Comparison of ENCODE assay signal across 8 cellular contexts in genomic region chr17:38456031-38456815, GRCh38. TPM values are rescaled to one million over a fixed set of nuclear protein-coding genes. Genes with fewer than 3 reads are reported as not detected.
DNase-seq lines count a peak whose midpoint lies in the region; ATAC-seq and TF ChIP-seq lines count a peak whose summit lies in the region.
"Had no signal": no experiment of that assay in that cellular context is flagged by ENCODE, and none has a peak within 500 bp of the region (broad histone marks: within the 10 kb centered on the region; RNA-seq: fewer than 3 reads in every experiment).

No MANE protein-coding gene starts in this region.

- peak overlapping the region; percentile 51; the same call in 1 of the 3 replicates for H3K4me3 Mint-ChIP-seq in GM23338
- H3K4me3 Mint-ChIP-seq: activated CD4-positive, alpha-beta memory T cell treated with anti-CD3 and anti-CD28 coated beads for 36 hours had no signal

- DNase-seq in GM23338 (ENCODE audit: low spot score), result no peak
- no peak for DNase-seq in Panc1 (ENCODE audit: low read depth, low spot score)
- peak; percentile 51 for DNase-seq in fibroblast of pulmonary artery (ENCODE audit: low read depth)
- no peak for DNase-seq in activated gamma-delta T cell treated with Interleukin-2 at 50 U/mL for 16 hours
- DNase-seq in SKM-1 (lab: John Stamatoyannopoulos, UW; ENCODE audit: unreplicated experiment), result no peak
- DNase-seq: activated CD4-positive, alpha-beta memory T cell treated with anti-CD3 and anti-CD28 coated beads for 36 hours had no signal

- POLR2A ChIA-PET in Panc1 (lab: Charles Lee), result no interaction called here

- peak overlapping the region; percentile 81 for H3K27ac Mint-ChIP-seq in GM23338
- H3K27ac Mint-ChIP-seq: activated CD4-positive, alpha-beta memory T cell treated with anti-CD3 and anti-CD28 coated beads for 36 hours had no signal

- ATAC-seq in GM23338 (no peak), Panc1 (no peak), GM21529 (IDR thresholded peaks at IDR 0.05; ENCODE audit: unreplicated experiment) (no peak)

- peak overlapping the region; percentile 18 for H3K9ac ChIP-seq in skeletal muscle satellite cell (ENCODE audit: low read depth, low read length)

- peaks cover 28% of the 10 kb centered on the region for H3K36me3 Mint-ChIP-seq in GM23338 (ENCODE audit: low read depth)
- H3K36me3 Mint-ChIP-seq: activated CD4-positive, alpha-beta memory T cell treated with anti-CD3 and anti-CD28 coated beads for 36 hours had no signal

- H3K27ac ChIP-seq in GM23338 (ENCODE audit: low read depth) (peak overlapping the region; percentile 97), Panc1 (ENCODE audit: low read length) (0 out of 2 replicates have a peak overlapping the region, but pooled peaks have one; percentile 39)

- no peaks in the 10 kb centered on the region for H3K27me3 ChIP-seq in GM23338 (ENCODE audit: insufficient read depth)
- H3K27me3 ChIP-seq in Panc1 (ENCODE audit: control insufficient read depth, insufficient read depth, low read length), result no peaks in the 10 kb centered on the region
- H3K27me3 ChIP-seq in skeletal muscle satellite cell (ENCODE audit: control insufficient read depth, insufficient read depth, low read length), result no peaks in the 10 kb centered on the region

- peaks cover 40% of the 10 kb centered on the region for H3K27me3 Mint-ChIP-seq in GM23338 (ENCODE audit: insufficient read depth, low read depth, poor library complexity)

- H3K4me3 ChIP-seq in GM23338 (peak overlapping the region; percentile 69), Panc1 (ENCODE audit: low read depth in 2 of 2, low read length in 2 of 2) (no peak overlapping the region), fibroblast of pulmonary artery (replicated peaks; ENCODE audit: low read depth, low read length) (peak overlapping the region; percentile 74), skeletal muscle satellite cell (ENCODE audit: low read length) (no peak overlapping the region)

- intact Hi-C loops in Panc1 (cut with micrococcal nuclease; ENCODE audit: unreplicated experiment), result no loop called here

- peaks cover 28% of the 10 kb centered on the region for H3F3A ChIP-seq in GM23338 (replicated peaks; ENCODE audit: low read depth)

- H3K4me1 ChIP-seq in GM23338 (ENCODE audit: insufficient read depth), result peaks cover 43% of the 10 kb centered on the region
- H3K4me1 ChIP-seq in Panc1 (ENCODE audit: control insufficient read depth, insufficient read depth, low read length), result peaks cover 33% of the 10 kb centered on the region
- peaks cover 50% of the 10 kb centered on the region for H3K4me1 ChIP-seq in skeletal muscle satellite cell (ENCODE audit: control insufficient read depth, insufficient read depth, low read length)

- H2AFZ ChIP-seq in GM23338, result no peak overlapping the region

- H3K4me2 ChIP-seq in GM23338, result peak overlapping the region; percentile 85
- peak overlapping the region; percentile 93 for H3K4me2 ChIP-seq in skeletal muscle satellite cell (ENCODE audit: low read length)

- no TSS peak for BruUV-seq in Panc1 (replicated peaks; lab: Mats Ljungman, UMichigan)

- peaks cover 62% of the 10 kb centered on the region for H3K79me2 ChIP-seq in GM23338 (replicated peaks; ENCODE audit: insufficient read depth)

- H3K36me3 ChIP-seq in GM23338 (ENCODE audit: insufficient read depth) (peaks cover 3% of the 10 kb centered on the region; the same call in 1 of the 2 replicates), Panc1 (ENCODE audit: control insufficient read depth, insufficient read depth, low read length) (no peaks in the 10 kb centered on the region), skeletal muscle satellite cell (ENCODE audit: insufficient read depth, low read length) (peaks cover 35% of the 10 kb centered on the region)

- H3K9me3 ChIP-seq in Panc1 (ENCODE audit: control insufficient read depth, insufficient read depth, low read depth, low read length) (no peaks in the 10 kb centered on the region), skeletal muscle satellite cell (replicated peaks; ENCODE audit: low read length) (no peaks in the 10 kb centered on the region)

- H3K9me3 Mint-ChIP-seq in GM23338, result peaks cover 3% of the 10 kb centered on the region
- H3K9me3 Mint-ChIP-seq: activated CD4-positive, alpha-beta memory T cell treated with anti-CD3 and anti-CD28 coated beads for 36 hours had no signal

- CTCF ChIA-PET in Panc1 (lab: Charles Lee), result interaction anchor here (0.8 kb wide), 1 partner anchor 13 kb away, joined by 8 read pairs; no protein-coding TSS in a partner anchor

- no peaks in the 10 kb centered on the region for H3K9me2 ChIP-seq in GM23338 (ENCODE audit: insufficient read depth)

- H4K20me1 ChIP-seq in GM23338 (replicated peaks; ENCODE audit: insufficient read depth), result peaks cover 3% of the 10 kb centered on the region; the same call in 1 of the 2 replicates

- TF ChIP-seq CTCF in GM23338 (conservative IDR thresholded peaks at IDR 0.05; ENCODE audit: low read depth in 2 of 2) (peak; percentile 17 to 28; a peak in 3 of 4 replicates), Panc1 (IDR thresholded peaks at IDR 0.05) (no peak; the same call in 1 of the 2 replicates), fibroblast of pulmonary artery (IDR thresholded peaks at IDR 0.05; ENCODE audit: low read length, missing control alignments) (peak; percentile 3)

- H3K4me1 Mint-ChIP-seq in GM23338, result peaks cover 65% of the 10 kb centered on the region

- in situ Hi-C loops in Panc1 (cut with HindIII; ENCODE audit: low pct_unique_long_range_greater_than_20kb, low sequenced_read_pairs), result no loop called here

TF ChIP-seq in GM23338, 12 proteins besides CTCF, POLR2A, EP300 and RAD21:
- peak; percentile 16; the same call in 1 of the 2 replicates for TF ChIP-seq POLR2AphosphoS5 (IDR thresholded peaks at IDR 0.05; ENCODE audit: low read depth)
- TF ChIP-seq ZNF114 (CRISPR knock-in tag; IDR thresholded peaks at IDR 0.05), result no peak
TF ChIP-seq in GM23338: peak in this region for 1.

RNA-seq across cellular contexts. Expression of gene ARHGAP23, which starts 28.0 kb away (rescaled TPM):
- total RNA-seq in GM23338 (2014; rRNA removed; shearing (Covaris generic)), result 116 and 150 TPM in 2 replicates
- 21.4 and 24.1 TPM in 2 replicates for polyA plus RNA-seq in GM23338 (2016; fragmentation: Nextera tagmentation; extraction: Ambion mirVana)
- 33.0 TPM for total RNA-seq in Panc1 (2021; ENCODE audit: unreplicated experiment)
- polyA plus RNA-seq in Panc1 (2012; ENCODE audit: insufficient read length), result 9.9 TPM
- 16.6 and 18.5 TPM in 2 replicates for total RNA-seq in skeletal muscle satellite cell (2012; rRNA removed)

Comparison
In these comparisons a context has a peak if more than half of its experiments do, and no peak if none do; other contexts are left out.
1. H3K4me3 ChIP-seq: peak in GM23338 (single experiment) and fibroblast of pulmonary artery (single experiment); none in Panc1 (0 of 2) and skeletal muscle satellite cell (single experiment).